Comparison of ENCODE assay signal across 8 cellular contexts in genomic region chr10:67666416-67667043, GRCh38. TPM values are rescaled to one million over a fixed set of nuclear protein-coding genes. Genes with fewer than 3 reads are reported as not detected.
DNase-seq lines count a peak whose midpoint lies in the region; ATAC-seq and TF ChIP-seq lines count a peak whose summit lies in the region.

No MANE protein-coding gene starts in this region.

- no peak overlapping the region for H3K9ac ChIP-seq in SU-DHL-6 (ENCODE audit: low read length)

- H3K27me3 Mint-ChIP-seq in glutamatergic neuron (ENCODE audit: unreplicated experiment), result no peaks in the 10 kb centered on the region
- H3K27me3 Mint-ChIP-seq in natural killer cell treated with Interleukin-12 subunit alpha and Interleukin-12 subunit beta and Interleukin-15 and Interleukin-18, amount 100 ng/mL, for 72 hours, result peaks cover 3 to 20% of the 10 kb centered on the region in 2 donors

- no peaks in the 10 kb centered on the region for H3K4me1 ChIP-seq in spleen

- TF ChIP-seq CTCF in C4-2B (conservative IDR thresholded peaks at IDR 0.05), result peak; percentile 63
- TF ChIP-seq CTCF in SU-DHL-6 (IDR thresholded peaks at IDR 0.05; ENCODE audit: insufficient read depth, low read length, poor library complexity, severe bottlenecking), result peak; percentile 45
- TF ChIP-seq CTCF in glutamatergic neuron (IDR thresholded peaks at IDR 0.05; ENCODE audit: partially characterized antibody, unreplicated experiment), result peak; percentile 57
- TF ChIP-seq CTCF in spleen (IDR thresholded peaks at IDR 0.05 in 8 of 11, conservative IDR thresholded peaks at IDR 0.05 in 3 of 11), result peak in 10 of 11 experiments; percentile 8 to 58 (median 46)

- no peak for ATAC-seq in natural killer cell treated with Interleukin-12 subunit alpha and Interleukin-12 subunit beta and Interleukin-15 and Interleukin-18, amount 100 ng/mL, for 72 hours

- no peak overlapping the region for H3K4me3 Mint-ChIP-seq in glutamatergic neuron (ENCODE audit: unreplicated experiment)
- H3K4me3 Mint-ChIP-seq in natural killer cell treated with Interleukin-12 subunit alpha and Interleukin-12 subunit beta and Interleukin-15 and Interleukin-18, amount 100 ng/mL, for 72 hours, result no peak overlapping the region

- DNase-seq in HCEC 1CT (peak; percentile 48), glutamatergic neuron (no peak), spleen (no peak), activated T-cell treated with anti-CD3 and anti-CD28 coated beads for 4 hours (no peak)
- no peak for DNase-seq in natural killer cell treated with Interleukin-12 subunit alpha and Interleukin-12 subunit beta and Interleukin-15 and Interleukin-18, amount 100 ng/mL, for 72 hours (ENCODE audit: low spot score)
- no peak for DNase-seq in activated CD4-positive, CD25-positive, alpha-beta regulatory T cell treated with anti-CD3 and anti-CD28 coated beads, Interleukin-2, amount 50 U/mL, for 72 hours

- no peak overlapping the region for H3K4me2 ChIP-seq in SU-DHL-6 (ENCODE audit: low read depth, low read length, poor library complexity, severe bottlenecking)

- 81 to 89% (median 86%) methylated on average over 1 of the region's 1 CpG for WGBS in spleen, 5 donors

- H3K9me3 ChIP-seq in SU-DHL-6 (ENCODE audit: insufficient read depth, low read length) (no peaks in the 10 kb centered on the region), spleen (no peaks in the 10 kb centered on the region)

- no peaks in the 10 kb centered on the region for H3K36me3 ChIP-seq in SU-DHL-6 (ENCODE audit: low read length)
- H3K36me3 ChIP-seq in spleen, result no peaks in the 10 kb centered on the region

- H3K27ac ChIP-seq in C4-2B (no peak overlapping the region), SU-DHL-6 (ENCODE audit: low read depth, low read length) (no peak overlapping the region), spleen (no peak overlapping the region)

- no peak overlapping the region for H3K4me3 ChIP-seq in SU-DHL-6 (ENCODE audit: insufficient read depth, low read length, poor library complexity, severe bottlenecking)
- no peak overlapping the region for H3K4me3 ChIP-seq in spleen

- H2AFZ ChIP-seq in SU-DHL-6 (ENCODE audit: low read depth, low read length, severe bottlenecking), result no peak overlapping the region

- H3K27ac Mint-ChIP-seq in glutamatergic neuron (ENCODE audit: unreplicated experiment), result peak overlapping the region; percentile 39
- no peak overlapping the region for H3K27ac Mint-ChIP-seq in natural killer cell treated with Interleukin-12 subunit alpha and Interleukin-12 subunit beta and Interleukin-15 and Interleukin-18, amount 100 ng/mL, for 72 hours

- no peaks in the 10 kb centered on the region for H3K79me2 ChIP-seq in SU-DHL-6 (ENCODE audit: insufficient read depth, low read length)

- H3K27me3 ChIP-seq in SU-DHL-6 (ENCODE audit: low read length) (peaks cover 3% of the 10 kb centered on the region; the same call in 1 of the 2 replicates), spleen (replicated peaks in 1 of 7) (no peaks in the 10 kb centered on the region)

- intact Hi-C loops in spleen (cut with DNase I; ENCODE audit: low total_unique reads), result loop anchor here (10.0 kb wide), 1 partner anchor 108 kb away; no protein-coding TSS in a partner anchor

- TF ChIP-seq POLR2A in spleen (IDR thresholded peaks at IDR 0.05), result no peak

- peaks cover 21% of the 10 kb centered on the region for H3K4me1 Mint-ChIP-seq in glutamatergic neuron (ENCODE audit: low read depth, unreplicated experiment)
- H3K4me1 Mint-ChIP-seq in natural killer cell treated with Interleukin-12 subunit alpha and Interleukin-12 subunit beta and Interleukin-15 and Interleukin-18, amount 100 ng/mL, for 72 hours (ENCODE audit: low read depth in 2 of 2), result no peaks in the 10 kb centered on the region

- no peaks in the 10 kb centered on the region for H3K9me2 ChIP-seq in SU-DHL-6 (replicated peaks; ENCODE audit: insufficient read depth, low read length)

- H3K36me3 Mint-ChIP-seq in glutamatergic neuron (ENCODE audit: unreplicated experiment), result no peaks in the 10 kb centered on the region
- H3K36me3 Mint-ChIP-seq in natural killer cell treated with Interleukin-12 subunit alpha and Interleukin-12 subunit beta and Interleukin-15 and Interleukin-18, amount 100 ng/mL, for 72 hours, result no peaks in the 10 kb centered on the region

- H3K9me3 Mint-ChIP-seq in glutamatergic neuron (ENCODE audit: unreplicated experiment), result no peaks in the 10 kb centered on the region
- no peaks in the 10 kb centered on the region for H3K9me3 Mint-ChIP-seq in natural killer cell treated with Interleukin-12 subunit alpha and Interleukin-12 subunit beta and Interleukin-15 and Interleukin-18, amount 100 ng/mL, for 72 hours

- H3F3A ChIP-seq in SU-DHL-6 (ENCODE audit: insufficient read depth), result no peaks in the 10 kb centered on the region

- H4K20me1 ChIP-seq in SU-DHL-6 (ENCODE audit: low read depth, low read length), result no peaks in the 10 kb centered on the region

RNA-seq across cellular contexts. Expression of gene CTNNA3, which starts 29.5 kb away (rescaled TPM):
- total RNA-seq in glutamatergic neuron (ENCODE audit: unreplicated experiment), result 3.3 TPM
- total RNA-seq in spleen, result 1 to 10 TPM in 4 of 7 donors, under 1 TPM in 3; 0.51 to 2.4 (median 1.1) TPM
- under 1 TPM in 2 of 3 donors, not detected in 1; 0.03 to 0.13 TPM for polyA plus RNA-seq in spleen
- total RNA-seq in natural killer cell treated with Interleukin-12 subunit alpha and Interleukin-12 subunit beta and Interleukin-15 and Interleukin-18, amount 100 ng/mL, for 72 hours, result not detected
